Comparison of ENCODE assay signal across 8 cellular contexts in genomic region chr1:151909167-151910149, GRCh38. TPM values are rescaled to one million over a fixed set of nuclear protein-coding genes. Genes with fewer than 3 reads are reported as not detected.
A peak's percentile ranks its signal among the peaks of the same experiment; 100 is the strongest.
DNase-seq lines count a peak whose midpoint lies in the region; ATAC-seq and TF ChIP-seq lines count a peak whose summit lies in the region.

THEM4 (minus strand) TSS chr1:151909511; CDS start chr1:151909458, 53 bp downstream.

- H3K4me1 Mint-ChIP-seq in activated CD4-positive, alpha-beta T cell treated with anti-CD3 and anti-CD28 coated beads, Interleukin-2, amount 10 ng/mL, durations not matched to agents 7 days and 5 days, result peaks cover 39% of the 10 kb centered on the region

- H3K27ac ChIP-seq in A673 (ENCODE audit: low read depth, low read length, poor library complexity, severe bottlenecking) (no peak within 1 kb of the TSS), coronary artery (peak within 1 kb of the TSS; percentile 71 to 94)

- BruUV-seq in A673 (replicated peaks; lab: Mats Ljungman, UMichigan), result no TSS peak

- DNase-seq in A673 (ENCODE audit: low spot score) (peak; percentile 83), NCI-H524 treated with DMSO at 0.1 percent for 48 hours (lab: John Stamatoyannopoulos, UW) (peak; percentile 74), coronary artery (ENCODE audit: low spot score) (peak; percentile 97), left lobe of liver (ENCODE audit: low spot score) (peak; percentile 99)
- peak; percentile 90 for DNase-seq in activated CD4-positive, alpha-beta T cell treated with anti-CD3 and anti-CD28 coated beads, Interleukin-2, amount 10 ng/mL, durations not matched to agents 7 days and 5 days
- DNase-seq in stimulated activated CD4-positive, alpha-beta T cell treated with anti-CD3 and anti-CD28 coated beads, Interleukin-2, amount 100 ng/mL, for 24 hours, result peak; percentile 98

- peak within 1 kb of the TSS; percentile 41 for H3K4me3 ChIP-seq in A673 (ENCODE audit: low read depth, low read length, poor library complexity, severe bottlenecking)
- H3K4me3 ChIP-seq in coronary artery, result peak within 1 kb of the TSS; percentile 90

- H3K27me3 ChIP-seq in A673 (replicated peaks; ENCODE audit: insufficient read depth, low read depth, low read length, poor library complexity), result no peaks in the 10 kb centered on the region

- peak within 1 kb of the TSS; percentile 88 for H3K4me3 Mint-ChIP-seq in activated CD4-positive, alpha-beta T cell treated with anti-CD3 and anti-CD28 coated beads, Interleukin-2, amount 10 ng/mL, durations not matched to agents 7 days and 5 days

- intact Hi-C loops in A673 (cut with micrococcal nuclease; ENCODE audit: unreplicated experiment), result no loop called here

- CTCF ChIA-PET in A673 (lab: Charles Lee), result interaction anchor here (0.6 to 0.8 kb wide), 2 partner anchors 24 to 73 kb away, joined by 3 read pairs; no protein-coding TSS in a partner anchor
- CTCF ChIA-PET in activated CD4-positive, alpha-beta T cell treated with anti-CD3 and anti-CD28 coated beads, Interleukin-2, amount 10 ng/mL, durations not matched to agents 7 days and 5 days (lab: Charles Lee), result interaction anchor here (0.5 to 1.9 kb wide), 10 partner anchors 8 to 816 kb away, joined by 3 to 8 read pairs (median 3); no protein-coding TSS in a partner anchor

- peaks cover 16% of the 10 kb centered on the region for H3K9me3 ChIP-seq in A673 (ENCODE audit: low read depth, low read length, poor library complexity, severe bottlenecking)

- H3K9me3 Mint-ChIP-seq in activated CD4-positive, alpha-beta T cell treated with anti-CD3 and anti-CD28 coated beads, Interleukin-2, amount 10 ng/mL, durations not matched to agents 7 days and 5 days, result peaks cover 21% of the 10 kb centered on the region

- POLR2A ChIA-PET in A673 (lab: Charles Lee; ENCODE audit: low non-redundant PET), result no interaction called here
- POLR2A ChIA-PET in activated CD4-positive, alpha-beta T cell treated with anti-CD3 and anti-CD28 coated beads, Interleukin-2, amount 10 ng/mL, durations not matched to agents 7 days and 5 days (lab: Charles Lee), result interaction anchor here (0.8 kb wide), 1 partner anchor 14 kb away, joined by 3 read pairs; no protein-coding TSS in a partner anchor

- H3K4me1 ChIP-seq in A673 (ENCODE audit: insufficient read depth, low read length, poor library complexity, severe bottlenecking), result no peaks in the 10 kb centered on the region

- no peaks in the 10 kb centered on the region for H3K36me3 ChIP-seq in A673 (ENCODE audit: insufficient read depth, low read length, poor library complexity, severe bottlenecking)

- peaks cover 5% of the 10 kb centered on the region for H3K27me3 Mint-ChIP-seq in activated CD4-positive, alpha-beta T cell treated with anti-CD3 and anti-CD28 coated beads, Interleukin-2, amount 10 ng/mL, durations not matched to agents 7 days and 5 days

- TF ChIP-seq CTCF in A673 (conservative IDR thresholded peaks at IDR 0.05; ENCODE audit: low read depth, low read length) (0 out of 2 replicates have a peak, but pooled peaks have one; percentile 18), coronary artery (IDR thresholded peaks at IDR 0.05) (peak; percentile 16)

- peak; percentile 98 for ATAC-seq in GM18867 (IDR thresholded peaks at IDR 0.05; ENCODE audit: unreplicated experiment)
- ATAC-seq in HG03097 (IDR thresholded peaks at IDR 0.05; ENCODE audit: low FRiP score, unreplicated experiment), result peak; percentile 99
- peak; percentile 98 for ATAC-seq in left lobe of liver

- H3K36me3 Mint-ChIP-seq in activated CD4-positive, alpha-beta T cell treated with anti-CD3 and anti-CD28 coated beads, Interleukin-2, amount 10 ng/mL, durations not matched to agents 7 days and 5 days (ENCODE audit: low read depth), result peaks cover 40% of the 10 kb centered on the region

- H3K27ac Mint-ChIP-seq in activated CD4-positive, alpha-beta T cell treated with anti-CD3 and anti-CD28 coated beads, Interleukin-2, amount 10 ng/mL, durations not matched to agents 7 days and 5 days, result peak within 1 kb of the TSS; percentile 89

RNA-seq across cellular contexts. Expression of gene THEM4, which starts in this region (rescaled TPM):
- total RNA-seq in A673 (2021), result 1.2 and 3.0 TPM in 2 replicates
- total RNA-seq in activated CD4-positive, alpha-beta T cell treated with anti-CD3 and anti-CD28 coated beads, Interleukin-2, amount 10 ng/mL, durations not matched to agents 7 days and 5 days, result 10 to 100 TPM; 33.5 to 34.0 TPM
- 9.3 TPM for total RNA-seq in left lobe of liver
